Comparison of ENCODE assay signal across 17 cellular contexts in the genomic region with DNA sequence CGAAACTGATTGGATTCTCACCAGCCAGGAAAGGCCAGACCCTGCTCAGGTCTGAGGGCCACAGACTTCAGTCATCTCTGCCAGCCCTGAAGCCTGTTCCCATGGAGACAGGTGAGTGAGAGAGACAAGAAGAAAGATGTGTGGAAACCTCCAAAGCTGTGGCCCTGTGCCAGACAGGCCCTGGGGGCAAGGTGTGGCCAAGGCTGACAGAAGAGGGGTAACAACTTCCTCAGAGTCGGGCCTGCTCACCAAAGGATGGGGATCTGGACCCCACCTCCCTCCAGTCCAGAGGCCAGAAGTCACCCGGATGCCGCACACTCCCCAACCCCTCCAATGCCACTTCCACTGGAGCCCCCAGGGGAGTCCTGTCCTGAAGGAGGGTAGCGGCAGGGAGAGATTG.
DNase-seq lines count a peak whose midpoint lies in the region; ATAC-seq and TF ChIP-seq lines count a peak whose summit lies in the region.
"Had no signal": no experiment of that assay in that cellular context is flagged by ENCODE, and none has a peak within 500 bp of the region (broad histone marks: within the 10 kb centered on the region; RNA-seq: fewer than 3 reads in every experiment).

No MANE protein-coding gene starts in this region.

- H2BK5ac ChIP-seq in IMR-90 (ENCODE audit: low read depth, low read length, poor library complexity, severe bottlenecking), result no peak overlapping the region

- DNase-seq in Caki2 (ENCODE audit: low read depth) (peak; percentile 88), IMR-90 (no peak), PC-3 (peak; percentile 67), islet precursor cell (peak; percentile 41), NCI-H187 treated with DMSO at 0.1 percent for 48 hours (lab: John Stamatoyannopoulos, UW) (no peak)
- DNase-seq in activated CD8-positive, alpha-beta memory T cell treated with anti-CD3 and anti-CD28 coated beads for 24 hours, result no peak
- no peak for DNase-seq in CD8-positive, alpha-beta memory T cell
- DNase-seq: activated naive CD8-positive, alpha-beta T cell treated with anti-CD3 and anti-CD28 coated beads, Interleukin-2, amount 10 ng/mL, durations not matched to agents 7 days and 5 days; H7; left lung; natural killer cell; right cardiac atrium; stimulated activated CD4-positive, alpha-beta T cell treated with anti-CD3 and anti-CD28 coated beads, Interleukin-4, amount 100 ng/mL, for 24 hours had no signal

- no peak for TF ChIP-seq RAD21 in IMR-90 (IDR thresholded peaks at IDR 0.05; ENCODE audit: low read length)

- BruUV-seq in IMR-90 (replicated peaks; lab: Mats Ljungman, UMichigan) (no TSS peak), PC-3 (replicated peaks; lab: Mats Ljungman, UMichigan) (no TSS peak)

- CTCF ChIA-PET in IMR-90 (lab: Yijun Ruan, JAX), result no interaction called here
- CTCF ChIA-PET in PC-3 (lab: Charles Lee), result no interaction called here
- CTCF ChIA-PET in CD8-positive, alpha-beta memory T cell (lab: Charles Lee), result no interaction called here

- no peak overlapping the region for H3K18ac ChIP-seq in IMR-90 (ENCODE audit: low read depth, low read length)

- peaks cover 4% of the 10 kb centered on the region for H3K9me1 ChIP-seq in IMR-90 (ENCODE audit: insufficient read depth, low read length)

- H3K9me2 ChIP-seq in PC-3 (replicated peaks; ENCODE audit: low read length), result no peaks in the 10 kb centered on the region

- H3K23ac ChIP-seq in IMR-90 (ENCODE audit: low read depth, low read length), result no peak overlapping the region

- H3K79me1 ChIP-seq in IMR-90 (ENCODE audit: low read depth in 1 of 2, low read length in 2 of 2), result no peaks in the 10 kb centered on the region

- no peak overlapping the region for H4K8ac ChIP-seq in IMR-90 (ENCODE audit: low read depth in 2 of 2, low read length in 2 of 2)

- no peak overlapping the region for H2AK5ac ChIP-seq in IMR-90 (ENCODE audit: low read depth, low read length)

- no peak overlapping the region for H3K27ac Mint-ChIP-seq in CD8-positive, alpha-beta memory T cell
- H3K27ac Mint-ChIP-seq: activated naive CD8-positive, alpha-beta T cell treated with anti-CD3 and anti-CD28 coated beads, Interleukin-2, amount 10 ng/mL, durations not matched to agents 7 days and 5 days; natural killer cell; stimulated activated naive CD8-positive, alpha-beta T cell treated with anti-CD3 and anti-CD28 coated beads, Interleukin-15, Interleukin-2, amounts not matched to agents 100 ng/mL and 50 ng/mL, for 24 hours; WTC11 had no signal

- peaks cover 14 to 27% of the 10 kb centered on the region in 2 donors for H3K27me3 Mint-ChIP-seq in CD8-positive, alpha-beta memory T cell

- intact Hi-C loops in IMR-90 (cut with micrococcal nuclease) (no loop called here), PC-3 (cut with micrococcal nuclease) (no loop called here)

- no peak for TF ChIP-seq POLR2A in IMR-90 (IDR thresholded peaks at IDR 0.05; ENCODE audit: low read depth, low read length)

- H2BK20ac ChIP-seq in IMR-90 (ENCODE audit: low read depth, low read length), result no peak overlapping the region

- H2AFZ ChIP-seq in IMR-90 (replicated peaks; ENCODE audit: low read length, poor library complexity), result peak overlapping the region; percentile 47
- H2AFZ ChIP-seq in PC-3 (ENCODE audit: low read length), result no peak overlapping the region

- H3K4me3 ChIP-seq in IMR-90 (ENCODE audit: insufficient read depth, low read depth, low read length), result no peak overlapping the region
- H3K4me3 ChIP-seq in PC-3 (ENCODE audit: low read length), result no peak overlapping the region
- no peak overlapping the region for H3K4me3 ChIP-seq in CD8-positive, alpha-beta memory T cell (ENCODE audit: low read length)
- H3K4me3 ChIP-seq: left lung had no signal

- POLR2A ChIA-PET in IMR-90 (lab: Charles Lee; ENCODE audit: unreplicated experiment), result no interaction called here
- POLR2A ChIA-PET in PC-3 (lab: Charles Lee; ENCODE audit: unreplicated experiment), result no interaction called here
- POLR2A ChIA-PET in CD8-positive, alpha-beta memory T cell (lab: Charles Lee), result no interaction called here

- no peaks in the 10 kb centered on the region for H3K36me3 ChIP-seq in IMR-90 (ENCODE audit: control insufficient read depth, insufficient read depth, low read length)
- H3K36me3 ChIP-seq in PC-3 (ENCODE audit: low read depth, low read length), result no peaks in the 10 kb centered on the region
- H3K36me3 ChIP-seq in CD8-positive, alpha-beta memory T cell (ENCODE audit: insufficient read depth, low read length), result no peaks in the 10 kb centered on the region
- H3K36me3 ChIP-seq: left lung had no signal

- dilution Hi-C loops in IMR-90 (cut with HindIII; ENCODE audit: low sequenced_read_pairs, unreplicated experiment), result no loop called here

- H3K14ac ChIP-seq in IMR-90 (replicated peaks; ENCODE audit: low read depth, low read length), result no peak overlapping the region

- H3K56ac ChIP-seq in IMR-90 (ENCODE audit: extremely low read depth, insufficient read depth, low read length), result no peak overlapping the region

- no peak overlapping the region for H3K4ac ChIP-seq in IMR-90 (ENCODE audit: low read depth, low read length)

- H3K4me3 Mint-ChIP-seq in CD8-positive, alpha-beta memory T cell, result peak overlapping the region in 1 of 7 donors; percentile 25
- H3K4me3 Mint-ChIP-seq: activated naive CD8-positive, alpha-beta T cell treated with anti-CD3 and anti-CD28 coated beads, Interleukin-2, amount 10 ng/mL, durations not matched to agents 7 days and 5 days; natural killer cell; stimulated activated naive CD8-positive, alpha-beta T cell treated with anti-CD3 and anti-CD28 coated beads, Interleukin-15, Interleukin-2, amounts not matched to agents 100 ng/mL and 50 ng/mL, for 24 hours; WTC11 had no signal

- no peaks in the 10 kb centered on the region for H4K20me1 ChIP-seq in IMR-90 (ENCODE audit: insufficient read depth, low read length)
- H4K20me1 ChIP-seq in PC-3 (ENCODE audit: low read length), result no peaks in the 10 kb centered on the region

- H3K27me3 ChIP-seq in IMR-90 (ENCODE audit: control insufficient read depth, insufficient read depth, low read length) (peaks cover 35% of the 10 kb centered on the region), PC-3 (ENCODE audit: low read length) (0 out of 2 replicates have a peak, but pooled peaks cover 4% of the 10 kb centered on the region)
- peaks cover 11% of the 10 kb centered on the region for H3K27me3 ChIP-seq in CD8-positive, alpha-beta memory T cell (ENCODE audit: insufficient read depth, low read length, poor library complexity, severe bottlenecking)

- peaks cover 26 to 51% (median 47%) of the 10 kb centered on the region in 3 donors for H3K4me1 Mint-ChIP-seq in CD8-positive, alpha-beta memory T cell

- TF ChIP-seq CTCF in IMR-90 (conservative IDR thresholded peaks at IDR 0.05; ENCODE audit: low read depth, low read length) (no peak), PC-3 (conservative IDR thresholded peaks at IDR 0.05; ENCODE audit: low read depth, low read length) (no peak)

- no peak overlapping the region for H2AK9ac ChIP-seq in IMR-90 (replicated peaks; ENCODE audit: low read depth, low read length, poor library complexity)

- ATAC-seq in IMR-90 (ENCODE audit: low read depth), result no peak
- peak; percentile 25; the same call in 1 of the 2 replicates for ATAC-seq in PC-3
- no peak for ATAC-seq in GM19324 (IDR thresholded peaks at IDR 0.05; ENCODE audit: low FRiP score, unreplicated experiment)

- H3K9me3 Mint-ChIP-seq in CD8-positive, alpha-beta memory T cell, result no peaks in the 10 kb centered on the region
- H3K9me3 Mint-ChIP-seq: activated naive CD8-positive, alpha-beta T cell treated with anti-CD3 and anti-CD28 coated beads, Interleukin-2, amount 10 ng/mL, durations not matched to agents 7 days and 5 days; natural killer cell; stimulated activated naive CD8-positive, alpha-beta T cell treated with anti-CD3 and anti-CD28 coated beads, Interleukin-15, Interleukin-2, amounts not matched to agents 100 ng/mL and 50 ng/mL, for 24 hours; WTC11 had no signal

- H3K4me1 ChIP-seq in IMR-90 (ENCODE audit: control insufficient read depth, insufficient read depth, low read length), result peaks cover 8% of the 10 kb centered on the region
- peaks cover 32% of the 10 kb centered on the region for H3K4me1 ChIP-seq in PC-3 (ENCODE audit: insufficient read depth, low read length)
- H3K4me1 ChIP-seq in CD8-positive, alpha-beta memory T cell (ENCODE audit: insufficient read depth, low read length), result peaks cover 11% of the 10 kb centered on the region

- no peaks in the 10 kb centered on the region for H3K79me2 ChIP-seq in PC-3 (ENCODE audit: low read length)

- H2BK15ac ChIP-seq in IMR-90 (ENCODE audit: low read depth, low read length), result no peak overlapping the region

- no peaks in the 10 kb centered on the region for H3F3A ChIP-seq in PC-3 (ENCODE audit: low read length, unreplicated experiment)

- in situ Hi-C loops in Caki2 (cut with HindIII; ENCODE audit: low pct_unique_long_range_greater_than_20kb, low sequenced_read_pairs), result loop anchor here (10.0 kb wide), 1 partner anchor 59 kb away; no protein-coding TSS in a partner anchor
- in situ Hi-C loops in IMR-90 (cut with MboI; ENCODE audit: low sequenced_read_pairs), result no loop called here

- peaks cover 0 to 3% (median 0%) of the 10 kb centered on the region in 3 donors for H3K36me3 Mint-ChIP-seq in CD8-positive, alpha-beta memory T cell
- H3K36me3 Mint-ChIP-seq: activated naive CD8-positive, alpha-beta T cell treated with anti-CD3 and anti-CD28 coated beads, Interleukin-2, amount 10 ng/mL, durations not matched to agents 7 days and 5 days; natural killer cell; WTC11 had no signal

- H3K27ac ChIP-seq in IMR-90 (ENCODE audit: insufficient read depth, low read length) (no peak overlapping the region), PC-3 (ENCODE audit: low read length) (no peak overlapping the region)
- no peak overlapping the region for H3K27ac ChIP-seq in CD8-positive, alpha-beta memory T cell (ENCODE audit: low read depth, low read length)
- H3K27ac ChIP-seq: C4-2B, left lung had no signal

- H4K91ac ChIP-seq in IMR-90 (ENCODE audit: insufficient read depth, low read depth, low read length), result no peak overlapping the region

- H2BK120ac ChIP-seq in IMR-90 (ENCODE audit: low read depth, low read length), result no peak overlapping the region

- H4K5ac ChIP-seq in IMR-90 (ENCODE audit: low read depth, low read length), result no peak overlapping the region

- H3K9ac ChIP-seq in IMR-90 (ENCODE audit: low read depth, low read length) (no peak overlapping the region), PC-3 (ENCODE audit: low read length) (no peak overlapping the region)

- 100% methylated on average over 2 of the region's 5 CpGs; no CpG with 5 or more reads in 1 of the 2 experiments for WGBS in IMR-90 (ENCODE audit: extremely low coverage in 2 of 2, insufficient read length in 1 of 2), 2 experiments

- no peak overlapping the region for H3K4me2 ChIP-seq in IMR-90 (ENCODE audit: low read depth, low read length)
- H3K4me2 ChIP-seq in PC-3 (ENCODE audit: low read length), result peak overlapping the region; percentile 89

- no peaks in the 10 kb centered on the region for H3K9me3 ChIP-seq in IMR-90 (ENCODE audit: control insufficient read depth, insufficient read depth, low read length)
- H3K9me3 ChIP-seq in PC-3 (ENCODE audit: low read length), result no peaks in the 10 kb centered on the region
- H3K9me3 ChIP-seq in CD8-positive, alpha-beta memory T cell (ENCODE audit: low read length), result no peaks in the 10 kb centered on the region
- H3K9me3 ChIP-seq: left lung had no signal

TF ChIP-seq in IMR-90, 13 proteins besides CTCF, POLR2A, EP300 and RAD21 (continues in another document):
- TF ChIP-seq MAZ (IDR thresholded peaks at IDR 0.05; ENCODE audit: borderline replicate concordance, low read depth, low read length), result no peak

Comparison
In these comparisons a context has a peak if more than half of its experiments do, and no peak if none do; other contexts are left out.
1. DNase-seq: peak in Caki2 (single experiment), PC-3 (single experiment) and islet precursor cell (single experiment); none in IMR-90 (single experiment), NCI-H187 treated with DMSO at 0.1 percent for 48 hours (single experiment), activated CD8-positive, alpha-beta memory T cell treated with anti-CD3 and anti-CD28 coated beads for 24 hours (single experiment) and CD8-positive, alpha-beta memory T cell (0 of 5).